ENCODE assay signal across 1 cellular context in the genomic region with DNA sequence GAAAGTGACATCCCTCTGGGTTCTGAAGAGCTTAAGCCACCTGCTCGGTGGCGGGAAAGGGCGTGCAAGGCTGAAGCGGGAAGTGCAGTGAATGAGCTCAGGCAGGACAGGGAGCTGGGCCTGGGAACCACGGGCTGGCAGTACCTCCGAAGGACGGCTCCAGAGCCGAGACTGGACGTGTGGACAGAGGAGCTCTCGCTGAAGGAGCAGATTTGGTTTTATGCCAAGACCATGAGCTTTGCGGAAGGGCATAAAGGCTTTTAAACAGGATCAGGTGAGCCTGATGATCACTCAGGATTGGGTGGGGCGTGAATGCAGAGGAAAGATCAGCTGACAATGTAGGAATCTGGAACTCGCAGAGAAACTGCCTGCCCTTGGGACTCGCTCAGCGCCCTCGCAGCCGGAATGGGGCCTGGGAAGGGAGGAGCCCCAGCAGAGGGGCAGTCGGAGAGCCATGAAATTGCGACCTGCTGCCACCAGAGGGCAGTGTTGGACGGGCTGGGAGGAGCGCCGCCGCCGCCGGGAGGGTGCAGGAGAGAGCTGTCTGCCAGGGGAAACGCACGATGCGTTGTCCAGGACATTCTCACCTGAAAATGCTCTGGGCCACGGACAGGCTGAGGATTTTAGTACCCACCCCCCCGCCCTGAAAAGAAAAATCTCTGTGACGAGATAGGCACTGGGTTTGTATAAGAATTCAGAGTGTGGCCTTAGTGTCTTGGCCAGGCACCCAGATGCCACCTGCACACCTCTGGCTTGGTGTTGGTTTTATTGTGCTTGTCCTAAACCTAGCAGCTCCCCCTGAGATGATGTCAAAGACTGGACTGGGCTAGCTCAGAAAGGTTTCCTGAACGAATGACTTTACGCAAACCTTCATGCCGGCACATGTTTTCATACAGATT.
TF ChIP-seq lines count a peak whose summit lies in the region.

No MANE protein-coding gene starts in this region.

TF ChIP-seq in HepG2, 621 proteins besides CTCF, POLR2A, EP300 and RAD21 (continued from another document):
- TF ChIP-seq, protein P1, sequence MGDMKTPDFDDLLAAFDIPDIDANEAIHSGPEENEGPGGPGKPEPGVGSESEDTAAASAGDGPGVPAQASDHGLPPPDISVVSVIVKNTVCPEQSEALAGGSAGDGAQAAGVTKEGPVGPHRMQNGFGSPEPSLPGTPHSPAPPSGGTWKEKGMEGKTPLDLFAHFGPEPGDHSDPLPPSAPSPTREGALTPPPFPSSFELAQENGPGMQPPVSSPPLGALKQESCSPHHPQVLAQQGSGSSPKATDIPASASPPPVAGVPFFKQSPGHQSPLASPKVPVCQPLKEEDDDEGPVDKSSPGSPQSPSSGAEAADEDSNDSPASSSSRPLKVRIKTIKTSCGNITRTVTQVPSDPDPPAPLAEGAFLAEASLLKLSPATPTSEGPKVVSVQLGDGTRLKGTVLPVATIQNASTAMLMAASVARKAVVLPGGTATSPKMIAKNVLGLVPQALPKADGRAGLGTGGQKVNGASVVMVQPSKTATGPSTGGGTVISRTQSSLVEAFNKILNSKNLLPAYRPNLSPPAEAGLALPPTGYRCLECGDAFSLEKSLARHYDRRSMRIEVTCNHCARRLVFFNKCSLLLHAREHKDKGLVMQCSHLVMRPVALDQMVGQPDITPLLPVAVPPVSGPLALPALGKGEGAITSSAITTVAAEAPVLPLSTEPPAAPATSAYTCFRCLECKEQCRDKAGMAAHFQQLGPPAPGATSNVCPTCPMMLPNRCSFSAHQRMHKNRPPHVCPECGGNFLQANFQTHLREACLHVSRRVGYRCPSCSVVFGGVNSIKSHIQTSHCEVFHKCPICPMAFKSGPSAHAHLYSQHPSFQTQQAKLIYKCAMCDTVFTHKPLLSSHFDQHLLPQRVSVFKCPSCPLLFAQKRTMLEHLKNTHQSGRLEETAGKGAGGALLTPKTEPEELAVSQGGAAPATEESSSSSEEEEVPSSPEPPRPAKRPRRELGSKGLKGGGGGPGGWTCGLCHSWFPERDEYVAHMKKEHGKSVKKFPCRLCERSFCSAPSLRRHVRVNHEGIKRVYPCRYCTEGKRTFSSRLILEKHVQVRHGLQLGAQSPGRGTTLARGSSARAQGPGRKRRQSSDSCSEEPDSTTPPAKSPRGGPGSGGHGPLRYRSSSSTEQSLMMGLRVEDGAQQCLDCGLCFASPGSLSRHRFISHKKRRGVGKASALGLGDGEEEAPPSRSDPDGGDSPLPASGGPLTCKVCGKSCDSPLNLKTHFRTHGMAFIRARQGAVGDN (CRISPR knock-in tag; IDR thresholded peaks at IDR 0.05) = 0 out of 2 replicates have a peak, but pooled peaks have one; percentile 14
- TF ChIP-seq, protein P2, sequence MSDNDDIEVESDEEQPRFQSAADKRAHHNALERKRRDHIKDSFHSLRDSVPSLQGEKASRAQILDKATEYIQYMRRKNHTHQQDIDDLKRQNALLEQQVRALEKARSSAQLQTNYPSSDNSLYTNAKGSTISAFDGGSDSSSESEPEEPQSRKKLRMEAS (IDR thresholded peaks at IDR 0.05) = 0 out of 2 replicates have a peak, but pooled peaks have one; percentile 20
- no peak for TF ChIP-seq SIN3A (IDR thresholded peaks at IDR 0.05; ENCODE audit: borderline replicate concordance, low read depth, low read length)
- no peak for TF ChIP-seq GFI1 (CRISPR knock-in tag; IDR thresholded peaks at IDR 0.05; ENCODE audit: borderline replicate concordance)
- no peak for TF ChIP-seq ZNF484 (CRISPR knock-in tag; IDR thresholded peaks at IDR 0.05; ENCODE audit: borderline replicate concordance, low read depth)
- peak; percentile 64 for TF ChIP-seq STAG1 (CRISPR knock-in tag; IDR thresholded peaks at IDR 0.05)
- TF ChIP-seq, protein P3, sequence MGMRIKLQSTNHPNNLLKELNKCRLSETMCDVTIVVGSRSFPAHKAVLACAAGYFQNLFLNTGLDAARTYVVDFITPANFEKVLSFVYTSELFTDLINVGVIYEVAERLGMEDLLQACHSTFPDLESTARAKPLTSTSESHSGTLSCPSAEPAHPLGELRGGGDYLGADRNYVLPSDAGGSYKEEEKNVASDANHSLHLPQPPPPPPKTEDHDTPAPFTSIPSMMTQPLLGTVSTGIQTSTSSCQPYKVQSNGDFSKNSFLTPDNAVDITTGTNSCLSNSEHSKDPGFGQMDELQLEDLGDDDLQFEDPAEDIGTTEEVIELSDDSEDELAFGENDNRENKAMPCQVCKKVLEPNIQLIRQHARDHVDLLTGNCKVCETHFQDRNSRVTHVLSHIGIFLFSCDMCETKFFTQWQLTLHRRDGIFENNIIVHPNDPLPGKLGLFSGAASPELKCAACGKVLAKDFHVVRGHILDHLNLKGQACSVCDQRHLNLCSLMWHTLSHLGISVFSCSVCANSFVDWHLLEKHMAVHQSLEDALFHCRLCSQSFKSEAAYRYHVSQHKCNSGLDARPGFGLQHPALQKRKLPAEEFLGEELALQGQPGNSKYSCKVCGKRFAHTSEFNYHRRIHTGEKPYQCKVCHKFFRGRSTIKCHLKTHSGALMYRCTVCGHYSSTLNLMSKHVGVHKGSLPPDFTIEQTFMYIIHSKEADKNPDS (CRISPR knock-in tag; IDR thresholded peaks at IDR 0.05) = no peak
- TF ChIP-seq RBFOX2 (IDR thresholded peaks at IDR 0.05; ENCODE audit: low read depth, low read length) = no peak
- no peak for TF ChIP-seq HNF4A (CRISPR knock-in tag; IDR thresholded peaks at IDR 0.05)
- no peak for TF ChIP-seq THYN1 (CRISPR knock-in tag; IDR thresholded peaks at IDR 0.05; ENCODE audit: borderline replicate concordance, low read depth)
- no peak for TF ChIP-seq ZNF337 (CRISPR knock-in tag; IDR thresholded peaks at IDR 0.05; ENCODE audit: borderline replicate concordance, low read depth)
- no peak for TF ChIP-seq ATF1 (CRISPR knock-in tag; IDR thresholded peaks at IDR 0.05)
- TF ChIP-seq, protein P4, sequence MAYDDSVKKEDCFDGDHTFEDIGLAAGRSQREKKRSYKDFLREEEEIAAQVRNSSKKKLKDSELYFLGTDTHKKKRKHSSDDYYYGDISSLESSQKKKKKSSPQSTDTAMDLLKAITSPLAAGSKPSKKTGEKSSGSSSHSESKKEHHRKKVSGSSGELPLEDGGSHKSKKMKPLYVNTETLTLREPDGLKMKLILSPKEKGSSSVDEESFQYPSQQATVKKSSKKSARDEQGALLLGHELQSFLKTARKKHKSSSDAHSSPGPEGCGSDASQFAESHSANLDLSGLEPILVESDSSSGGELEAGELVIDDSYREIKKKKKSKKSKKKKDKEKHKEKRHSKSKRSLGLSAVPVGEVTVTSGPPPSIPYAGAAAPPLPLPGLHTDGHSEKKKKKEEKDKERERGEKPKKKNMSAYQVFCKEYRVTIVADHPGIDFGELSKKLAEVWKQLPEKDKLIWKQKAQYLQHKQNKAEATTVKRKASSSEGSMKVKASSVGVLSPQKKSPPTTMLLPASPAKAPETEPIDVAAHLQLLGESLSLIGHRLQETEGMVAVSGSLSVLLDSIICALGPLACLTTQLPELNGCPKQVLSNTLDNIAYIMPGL (CRISPR knock-in tag; IDR thresholded peaks at IDR 0.05; ENCODE audit: borderline replicate concordance in 1 of 2, low read depth in 1 of 2) = peak in 1 of 2 experiments; percentile 49; a peak in 1 of 4 replicates
- peak; percentile 43 for TF ChIP-seq YY1 (IDR thresholded peaks at IDR 0.05; ENCODE audit: insufficient read depth, insufficient replicate concordance, low read depth, low read length)
- TF ChIP-seq HNRNPLL (IDR thresholded peaks at IDR 0.05; ENCODE audit: low read depth, low read length, poor library complexity, severe bottlenecking) = peak; percentile 56
- no peak for TF ChIP-seq TCF7L2 (IDR thresholded peaks at IDR 0.05; ENCODE audit: low read depth, low read length)
- TF ChIP-seq RFXAP (CRISPR knock-in tag; IDR thresholded peaks at IDR 0.05; ENCODE audit: borderline replicate concordance) = no peak
- TF ChIP-seq ADNP (CRISPR knock-in tag; IDR thresholded peaks at IDR 0.05) = no peak
- TF ChIP-seq, protein P5, sequence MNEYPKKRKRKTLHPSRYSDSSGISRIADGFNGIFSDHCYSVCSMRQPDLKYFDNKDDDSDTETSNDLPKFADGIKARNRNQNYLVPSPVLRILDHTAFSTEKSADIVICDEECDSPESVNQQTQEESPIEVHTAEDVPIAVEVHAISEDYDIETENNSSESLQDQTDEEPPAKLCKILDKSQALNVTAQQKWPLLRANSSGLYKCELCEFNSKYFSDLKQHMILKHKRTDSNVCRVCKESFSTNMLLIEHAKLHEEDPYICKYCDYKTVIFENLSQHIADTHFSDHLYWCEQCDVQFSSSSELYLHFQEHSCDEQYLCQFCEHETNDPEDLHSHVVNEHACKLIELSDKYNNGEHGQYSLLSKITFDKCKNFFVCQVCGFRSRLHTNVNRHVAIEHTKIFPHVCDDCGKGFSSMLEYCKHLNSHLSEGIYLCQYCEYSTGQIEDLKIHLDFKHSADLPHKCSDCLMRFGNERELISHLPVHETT (CRISPR knock-in tag; conservative IDR thresholded peaks at IDR 0.05) = no peak
- TF ChIP-seq ISL2 (CRISPR knock-in tag; IDR thresholded peaks at IDR 0.05) = no peak
- TF ChIP-seq ZNF891 (CRISPR knock-in tag; IDR thresholded peaks at IDR 0.05) = peak; percentile 18; the same call in 1 of the 2 replicates
- TF ChIP-seq GZF1 (CRISPR knock-in tag; IDR thresholded peaks at IDR 0.05) = no peak
- no peak for TF ChIP-seq ZNF317 (CRISPR knock-in tag; IDR thresholded peaks at IDR 0.05)
- no peak for TF ChIP-seq SP4 (CRISPR knock-in tag; IDR thresholded peaks at IDR 0.05)
- peak; percentile 78; the same call in 1 of the 2 replicates for TF ChIP-seq KDM2A (CRISPR knock-in tag; IDR thresholded peaks at IDR 0.05; ENCODE audit: borderline replicate concordance, low read depth)
- TF ChIP-seq MAZ (IDR thresholded peaks at IDR 0.05; ENCODE audit: borderline replicate concordance, low read depth, low read length) = 0 out of 2 replicates have a peak, but pooled peaks have one; percentile 32
- TF ChIP-seq MAZ (CRISPR knock-in tag; IDR thresholded peaks at IDR 0.05; ENCODE audit: low read depth) = 0 out of 2 replicates have a peak, but pooled peaks have one; percentile 47
- TF ChIP-seq SPEN (CRISPR knock-in tag; IDR thresholded peaks at IDR 0.05; ENCODE audit: low read depth) = no peak
- TF ChIP-seq XRCC5 (optimal IDR thresholded peaks at IDR 0.05; ENCODE audit: low read length) = peak; percentile 83
- TF ChIP-seq NR2C2 (CRISPR knock-in tag; IDR thresholded peaks at IDR 0.05; ENCODE audit: borderline replicate concordance) = no peak
- TF ChIP-seq RARA (CRISPR knock-in tag; IDR thresholded peaks at IDR 0.05) = no peak
- TF ChIP-seq THAP11 (CRISPR knock-in tag; IDR thresholded peaks at IDR 0.05) = 0 out of 2 replicates have a peak, but pooled peaks have one; percentile 14
- no peak for TF ChIP-seq ARNT2 (CRISPR knock-in tag; IDR thresholded peaks at IDR 0.05; ENCODE audit: low read depth)
- no peak for TF ChIP-seq ZNF251 (CRISPR knock-in tag; IDR thresholded peaks at IDR 0.05)
- no peak for TF ChIP-seq ZNF335 (CRISPR knock-in tag; IDR thresholded peaks at IDR 0.05)
- no peak for TF ChIP-seq ATM (IDR thresholded peaks at IDR 0.05; ENCODE audit: borderline replicate concordance)
- TF ChIP-seq MED1 (CRISPR knock-in tag; IDR thresholded peaks at IDR 0.05) = no peak
- TF ChIP-seq, protein P6, sequence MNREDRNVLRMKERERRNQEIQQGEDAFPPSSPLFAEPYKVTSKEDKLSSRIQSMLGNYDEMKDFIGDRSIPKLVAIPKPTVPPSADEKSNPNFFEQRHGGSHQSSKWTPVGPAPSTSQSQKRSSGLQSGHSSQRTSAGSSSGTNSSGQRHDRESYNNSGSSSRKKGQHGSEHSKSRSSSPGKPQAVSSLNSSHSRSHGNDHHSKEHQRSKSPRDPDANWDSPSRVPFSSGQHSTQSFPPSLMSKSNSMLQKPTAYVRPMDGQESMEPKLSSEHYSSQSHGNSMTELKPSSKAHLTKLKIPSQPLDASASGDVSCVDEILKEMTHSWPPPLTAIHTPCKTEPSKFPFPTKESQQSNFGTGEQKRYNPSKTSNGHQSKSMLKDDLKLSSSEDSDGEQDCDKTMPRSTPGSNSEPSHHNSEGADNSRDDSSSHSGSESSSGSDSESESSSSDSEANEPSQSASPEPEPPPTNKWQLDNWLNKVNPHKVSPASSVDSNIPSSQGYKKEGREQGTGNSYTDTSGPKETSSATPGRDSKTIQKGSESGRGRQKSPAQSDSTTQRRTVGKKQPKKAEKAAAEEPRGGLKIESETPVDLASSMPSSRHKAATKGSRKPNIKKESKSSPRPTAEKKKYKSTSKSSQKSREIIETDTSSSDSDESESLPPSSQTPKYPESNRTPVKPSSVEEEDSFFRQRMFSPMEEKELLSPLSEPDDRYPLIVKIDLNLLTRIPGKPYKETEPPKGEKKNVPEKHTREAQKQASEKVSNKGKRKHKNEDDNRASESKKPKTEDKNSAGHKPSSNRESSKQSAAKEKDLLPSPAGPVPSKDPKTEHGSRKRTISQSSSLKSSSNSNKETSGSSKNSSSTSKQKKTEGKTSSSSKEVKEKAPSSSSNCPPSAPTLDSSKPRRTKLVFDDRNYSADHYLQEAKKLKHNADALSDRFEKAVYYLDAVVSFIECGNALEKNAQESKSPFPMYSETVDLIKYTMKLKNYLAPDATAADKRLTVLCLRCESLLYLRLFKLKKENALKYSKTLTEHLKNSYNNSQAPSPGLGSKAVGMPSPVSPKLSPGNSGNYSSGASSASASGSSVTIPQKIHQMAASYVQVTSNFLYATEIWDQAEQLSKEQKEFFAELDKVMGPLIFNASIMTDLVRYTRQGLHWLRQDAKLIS (CRISPR knock-in tag; IDR thresholded peaks at IDR 0.05) = no peak
- no peak for TF ChIP-seq ZBTB7B (CRISPR knock-in tag; IDR thresholded peaks at IDR 0.05)
- no peak for TF ChIP-seq RARG (CRISPR knock-in tag; IDR thresholded peaks at IDR 0.05; ENCODE audit: low read depth)
- peak; percentile 96 for TF ChIP-seq ZNF263 (CRISPR knock-in tag; IDR thresholded peaks at IDR 0.05)
- TF ChIP-seq, protein P7, sequence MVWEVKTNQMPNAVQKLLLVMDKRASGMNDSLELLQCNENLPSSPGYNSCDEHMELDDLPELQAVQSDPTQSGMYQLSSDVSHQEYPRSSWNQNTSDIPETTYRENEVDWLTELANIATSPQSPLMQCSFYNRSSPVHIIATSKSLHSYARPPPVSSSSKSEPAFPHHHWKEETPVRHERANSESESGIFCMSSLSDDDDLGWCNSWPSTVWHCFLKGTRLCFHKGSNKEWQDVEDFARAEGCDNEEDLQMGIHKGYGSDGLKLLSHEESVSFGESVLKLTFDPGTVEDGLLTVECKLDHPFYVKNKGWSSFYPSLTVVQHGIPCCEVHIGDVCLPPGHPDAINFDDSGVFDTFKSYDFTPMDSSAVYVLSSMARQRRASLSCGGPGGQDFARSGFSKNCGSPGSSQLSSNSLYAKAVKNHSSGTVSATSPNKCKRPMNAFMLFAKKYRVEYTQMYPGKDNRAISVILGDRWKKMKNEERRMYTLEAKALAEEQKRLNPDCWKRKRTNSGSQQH (CRISPR knock-in tag; IDR thresholded peaks at IDR 0.05; ENCODE audit: low read depth) = no peak
- TF ChIP-seq ZNF775 (CRISPR knock-in tag; IDR thresholded peaks at IDR 0.05; ENCODE audit: borderline replicate concordance) = no peak
